Comparison of ENCODE assay signal across 20 cellular contexts in genomic region chr1:21168444-21168843, GRCh38. TPM values are rescaled to one million over a fixed set of nuclear protein-coding genes. Genes with fewer than 3 reads are reported as not detected.
DNase-seq lines count a peak whose midpoint lies in the region; ATAC-seq, FAIRE-seq and TF ChIP-seq lines count a peak whose summit lies in the region.
"Had no signal": no experiment of that assay in that cellular context is flagged by ENCODE, and none has a peak within 500 bp of the region (broad histone marks: within the 10 kb centered on the region; RNA-seq: fewer than 3 reads in every experiment).

No MANE protein-coding gene starts in this region.

- H3K4me3 ChIP-seq in HepG2 (replicated peaks in 1 of 3; ENCODE audit: insufficient read depth in 1 of 3, low read depth in 2 of 3, low read length in 3 of 3) (no peak overlapping the region), right lobe of liver (no peak overlapping the region), K562 (no peak overlapping the region)
- H3K4me3 ChIP-seq: A549; BLaER1 treated with 17β-estradiol and CSF1 and Interleukin-3, amounts not matched to agents 10 nM and 100 nM had no signal

- H3K36me3 ChIP-seq in HepG2 (replicated peaks in 1 of 2; ENCODE audit: control insufficient read depth in 1 of 2, insufficient read depth in 2 of 2, low read length in 2 of 2) (peaks cover 0 to 6% of the 10 kb centered on the region in 2 experiments; a peak in 2 of 5 replicates), right lobe of liver (peaks cover 0 to 6% (median 2%) of the 10 kb centered on the region in 4 donors), K562 (ENCODE audit: control insufficient read depth, insufficient read depth, low read length) (peaks cover 26% of the 10 kb centered on the region; the same call in 1 of the 3 replicates)

- H2AFZ ChIP-seq in HepG2 (ENCODE audit: low read length): no peak overlapping the region
- no peak overlapping the region for H2AFZ ChIP-seq in K562 (ENCODE audit: low read depth, low read length)

- TF ChIP-seq CTCF in HepG2 (CRISPR knock-in tag; IDR thresholded peaks at IDR 0.05): no peak
- TF ChIP-seq CTCF in right lobe of liver (IDR thresholded peaks at IDR 0.05): no peak
- TF ChIP-seq CTCF in K562 (IDR thresholded peaks at IDR 0.05 in 2 of 3, conservative IDR thresholded peaks at IDR 0.05 in 1 of 3; ENCODE audit: insufficient read depth in 2 of 3, low read depth in 1 of 3, low read length in 3 of 3): no peak

- H3K27ac ChIP-seq in HepG2 (ENCODE audit: extremely low read length, insufficient read depth, low read length) (no peak overlapping the region), right lobe of liver (no peak overlapping the region), K562 (ENCODE audit: extremely low read depth, low read depth, low read length) (no peak overlapping the region)
- H3K27ac ChIP-seq: 22Rv1; A549; BLaER1 treated with 17β-estradiol and CSF1 and Interleukin-3, amounts not matched to agents 10 nM and 100 nM; C4-2B had no signal

- DNase-seq in HepG2 (ENCODE audit: low spot score) (no peak), right lobe of liver (no peak), K562 (ENCODE audit: extremely low read depth in 1 of 4, low spot score in 3 of 4) (no peak), HUDEP-2 (lab: John Stamatoyannopoulos, UW; ENCODE audit: unreplicated experiment in 76 of 76) (no peak), OCI-M1 (lab: John Stamatoyannopoulos, UW) (no peak)
- DNase-seq: AML-193; Caco-2; Calu3; CD4-positive, alpha-beta T cell; CD8-positive, alpha-beta T cell; DMS79 treated with DMSO at 0.1 percent for 48 hours; GF-D8 had no signal

- H3K4me1 ChIP-seq in HepG2 (ENCODE audit: insufficient read depth, low read length): peaks cover 18% of the 10 kb centered on the region
- peaks cover 0 to 17% (median under 1%) of the 10 kb centered on the region in 4 donors for H3K4me1 ChIP-seq in right lobe of liver
- H3K4me1 ChIP-seq in K562 (replicated peaks in 1 of 2; ENCODE audit: control insufficient read depth in 2 of 2, insufficient read depth in 2 of 2, low read length in 2 of 2): peaks cover 4% of the 10 kb centered on the region in 2 experiments; a peak in 3 of 5 replicates

- no peak for TF ChIP-seq POLR2A in HepG2 (IDR thresholded peaks at IDR 0.05; ENCODE audit: insufficient read depth in 1 of 2, low read depth in 2 of 2, low read length in 2 of 2)
- TF ChIP-seq POLR2A in right lobe of liver (IDR thresholded peaks at IDR 0.05): no peak
- TF ChIP-seq POLR2A in K562 (conservative IDR thresholded peaks at IDR 0.05): no peak

- no peaks in the 10 kb centered on the region for H3K9me1 ChIP-seq in K562 (ENCODE audit: control insufficient read depth, insufficient read depth, low read length)

- no peak for FAIRE-seq in HepG2 (lab: Jason Lieb, UNC)
- no peak for FAIRE-seq in K562 (lab: Jason Lieb, UNC)
- FAIRE-seq: A549, D721Med, G401.6, GM12891, GM19239 had no signal

- WGBS in HepG2 (ENCODE audit: low lambda C conversion rate): 100% methylated on average over 2 of the region's 2 CpGs
- WGBS in right lobe of liver (ENCODE audit: insufficient coverage, low coverage, low lambda C conversion rate, missing lambda C conversion rate): 80% methylated on average over 1 of the region's 2 CpGs
- WGBS in K562 (ENCODE audit: insufficient coverage, low coverage, missing lambda C conversion rate): 97% methylated on average over 2 of the region's 2 CpGs

- H3K9ac ChIP-seq in HepG2 (ENCODE audit: insufficient read depth, low read depth, low read length) (no peak overlapping the region), K562 (ENCODE audit: insufficient read depth in 1 of 2, low read depth in 2 of 2, low read length in 2 of 2) (no peak overlapping the region)
- H3K9ac ChIP-seq: BLaER1 treated with 17β-estradiol and CSF1 and Interleukin-3, amounts not matched to agents 10 nM and 100 nM had no signal

- H3K9me3 ChIP-seq in HepG2 (ENCODE audit: low read length) (no peaks in the 10 kb centered on the region), right lobe of liver (no peaks in the 10 kb centered on the region), K562 (replicated peaks; ENCODE audit: control insufficient read depth, insufficient read depth, low read depth, low read length) (no peaks in the 10 kb centered on the region)
- H3K9me3 ChIP-seq: A549, Caco-2 had no signal

- H3K27me3 ChIP-seq in HepG2 (ENCODE audit: control insufficient read depth in 1 of 2, insufficient read depth in 2 of 2, low read length in 2 of 2) (no peaks in the 10 kb centered on the region), right lobe of liver (no peaks in the 10 kb centered on the region), K562 (ENCODE audit: control insufficient read depth in 2 of 2, insufficient read depth in 2 of 2, low read length in 2 of 2) (no peaks in the 10 kb centered on the region)
- H3K27me3 ChIP-seq: BLaER1 treated with 17β-estradiol and CSF1 and Interleukin-3, amounts not matched to agents 10 nM and 100 nM had no signal

- intact Hi-C loops in HepG2 (cut with micrococcal nuclease; ENCODE audit: unreplicated experiment) (no loop called here), right lobe of liver (cut with DNase I) (no loop called here), K562 (cut with micrococcal nuclease) (no loop called here)

- POLR2A ChIA-PET in HepG2 (lab: Yijun Ruan, JAX): no interaction called here
- POLR2A ChIA-PET in K562 (lab: Yijun Ruan, JAX): interaction anchor here (1.5 kb wide), 1 partner anchor 9 kb away, joined by 3 read pairs; no protein-coding TSS in a partner anchor

- TF ChIP-seq EP300 in HepG2 (IDR thresholded peaks at IDR 0.05; ENCODE audit: low read depth in 2 of 2, low read length in 2 of 2): no peak
- no peak for TF ChIP-seq EP300 in HepG2 (CRISPR knock-in tag; IDR thresholded peaks at IDR 0.05; ENCODE audit: borderline replicate concordance)
- no peak for TF ChIP-seq EP300 in K562 (IDR thresholded peaks at IDR 0.05; ENCODE audit: low read length)

- BruUV-seq in HepG2 (replicated peaks; lab: Mats Ljungman, UMichigan) (no TSS peak), K562 (replicated peaks; lab: Mats Ljungman, UMichigan) (no TSS peak)

- H4K20me1 ChIP-seq in HepG2 (ENCODE audit: insufficient read depth, low read length): no peaks in the 10 kb centered on the region
- H4K20me1 ChIP-seq in K562 (replicated peaks; ENCODE audit: control insufficient read depth, insufficient read depth, low read length): peaks cover 3% of the 10 kb centered on the region; the same call in 1 of the 2 replicates

- H3K4me2 ChIP-seq in HepG2 (ENCODE audit: low read depth, low read length): no peak overlapping the region
- no peak overlapping the region for H3K4me2 ChIP-seq in K562 (ENCODE audit: insufficient read depth, low read length)
- H3K4me2 ChIP-seq: A549; BLaER1 treated with 17β-estradiol and CSF1 and Interleukin-3, amounts not matched to agents 10 nM and 100 nM had no signal

- peaks cover 40% of the 10 kb centered on the region for H3K79me2 ChIP-seq in HepG2 (ENCODE audit: insufficient read depth, low read length)
- peaks cover 47% of the 10 kb centered on the region for H3K79me2 ChIP-seq in K562 (ENCODE audit: control insufficient read depth, insufficient read depth, low read length)

- TF ChIP-seq RAD21 in HepG2 (CRISPR knock-in tag; IDR thresholded peaks at IDR 0.05) (no peak), K562 (CRISPR knock-in tag; conservative IDR thresholded peaks at IDR 0.05 in 1 of 2, IDR thresholded peaks at IDR 0.05 in 1 of 2) (no peak)

- CTCF ChIA-PET in HepG2 (lab: Yijun Ruan, JAX; ENCODE audit: low intra/inter-chr PET ratio, low total read pairs): no interaction called here
- CTCF ChIA-PET in K562 (lab: Yijun Ruan, JAX; ENCODE audit: low intra/inter-chr PET ratio): no interaction called here

- in situ Hi-C loops in HepG2 (cut with HindIII; ENCODE audit: extremely low pct_ligation_motif_present, low pct_unique_long_range_greater_than_20kb) (no loop called here), K562 (cut with MboI) (no loop called here)

- ATAC-seq in HepG2 (no peak), right lobe of liver (no peak), K562 (no peak)
- ATAC-seq: A549; CD8-positive, alpha-beta T cell had no signal

RNA-seq across cellular contexts. Expression of gene EIF4G3, which starts 8.3 kb away (rescaled TPM):
- total RNA-seq in HepG2 (2016; rRNA removed; fragmentation: Illumina TruSeq; extraction: Trizol) (22.2 and 29.0 TPM in 2 replicates), right lobe of liver (10 to 100 TPM; 14.4 to 29.9 (median 23.5) TPM), K562 (2014; rRNA removed) (19.0 and 19.7 TPM in 2 replicates), K562 (2014; rRNA removed; fragmentation: Illumina TruSeq; extraction: Trizol) (31.2 and 32.8 TPM in 2 replicates), K562 (2015; rRNA removed; fragmentation: Illumina TruSeq; extraction: Trizol) (29.7 and 33.1 TPM in 2 replicates), K562 (2021) (35.9 and 38.7 TPM in 2 replicates)
- 13.2 and 15.1 TPM in 2 replicates for total RNA-seq in HepG2 (2016; cell fraction: cytosol; rRNA removed; fragmentation: Illumina TruSeq; extraction: Trizol; ENCODE audit: low read depth)
- total RNA-seq in HepG2 (2016; cell fraction: insoluble cytoplasmic fraction; rRNA removed; fragmentation: Illumina TruSeq; extraction: Trizol): 20.7 and 29.3 TPM in 2 replicates
- 12.4 and 12.5 TPM in 2 replicates for total RNA-seq in HepG2 (2016; cell fraction: membrane; rRNA removed; fragmentation: Illumina TruSeq; extraction: Trizol)
- 30.3 and 40.7 TPM in 2 replicates for total RNA-seq in HepG2 (2016; cell fraction: nucleus; rRNA removed; fragmentation: Illumina TruSeq; extraction: Trizol)
- polyA plus RNA-seq in HepG2 (2011; rRNA removed) (27.6 and 30.1 TPM in 2 replicates), K562 (2011; rRNA removed) (32.1 and 39.1 TPM in 2 replicates), K562 (2014; fragmentation: Illumina TruSeq; extraction: Trizol) (34.5 and 40.5 TPM in 2 replicates), K562 (2014; fragmentation: Nextera tagmentation; extraction: Ambion mirVana) (10 to 100 TPM in 1 of 2 experiments, 1 to 10 TPM in 1; 6.7 to 10.1 TPM), K562 (2014; rRNA removed) (36.3 and 38.0 TPM in 2 replicates)
- polyA plus RNA-seq in HepG2 (2011; cell fraction: cytosol; rRNA removed): 18.6 and 19.6 TPM in 2 replicates
- 30.8 and 35.1 TPM in 2 replicates for polyA plus RNA-seq in HepG2 (2011; cell fraction: nucleus; rRNA removed)
- 19.5 and 29.5 TPM in 2 replicates for polyA plus RNA-seq in HepG2 (2012)
- 3.5 and 3.8 TPM in 2 replicates for polyA plus RNA-seq in HepG2 (2016; cell fraction: cytosol; fragmentation: Illumina TruSeq; extraction: Trizol; ENCODE audit: low read depth)
- polyA plus RNA-seq in HepG2 (2016; cell fraction: insoluble cytoplasmic fraction; fragmentation: Illumina TruSeq; extraction: Trizol; ENCODE audit: low read depth): 25.3 and 28.3 TPM in 2 replicates
- 6.2 and 6.5 TPM in 2 replicates for polyA plus RNA-seq in HepG2 (2016; cell fraction: membrane; fragmentation: Illumina TruSeq; extraction: Trizol; ENCODE audit: low read depth)
- polyA plus RNA-seq in HepG2 (2016; cell fraction: nucleus; fragmentation: Illumina TruSeq; extraction: Trizol; ENCODE audit: insufficient read depth, low read depth): 38.1 and 40.6 TPM in 2 replicates
- 85.8 and 132 TPM in 2 replicates for polyA minus RNA-seq in HepG2 (2011; rRNA and poly(A)+ RNA removed; ENCODE audit: low replicate concordance)
- polyA minus RNA-seq in HepG2 (2011; cell fraction: cytosol; rRNA and poly(A)+ RNA removed): 16.7 and 20.7 TPM in 2 replicates
- polyA minus RNA-seq in HepG2 (2011; cell fraction: nucleus; rRNA and poly(A)+ RNA removed): 50.2 and 53.3 TPM in 2 replicates
- 99.6 and 192 TPM in 2 replicates for total RNA-seq in K562 (2011; cell fraction: chromatin; rRNA removed; ENCODE audit: low replicate concordance)
- 45.0 and 54.6 TPM in 2 replicates for total RNA-seq in K562 (2011; cell fraction: nucleolus; rRNA removed)
- total RNA-seq in K562 (2011; cell fraction: nucleoplasm; rRNA removed): 105 and 159 TPM in 2 replicates
- 31.9 and 38.3 TPM in 2 replicates for polyA plus RNA-seq in K562 (2011; cell fraction: cytosol; rRNA removed)
- 64.3 and 72.5 TPM in 2 replicates for polyA plus RNA-seq in K562 (2011; cell fraction: nucleus; rRNA removed)
- 25.9 and 36.4 TPM in 2 replicates for polyA plus RNA-seq in K562 (2012)
- 39.2 and 45.5 TPM in 2 replicates for polyA minus RNA-seq in K562 (2011; rRNA and poly(A)+ RNA removed)
- polyA minus RNA-seq in K562 (2011; cell fraction: cytosol; rRNA and poly(A)+ RNA removed): 17.7 and 22.1 TPM in 2 replicates
- polyA minus RNA-seq in K562 (2011; cell fraction: nucleus; rRNA and poly(A)+ RNA removed): 27.6 and 40.3 TPM in 2 replicates

Comparison
In these comparisons a context has a peak if more than half of its experiments do, and no peak if none do; other contexts are left out.
1. Of the 241 proteins assayed by ChIP-seq in both HepG2 and K562: peak only in HepG2: none; only in K562: none; in both: ZNF121; in neither: 240.